31 cellular contexts compared by ENCODE assay signal in the genomic region with DNA sequence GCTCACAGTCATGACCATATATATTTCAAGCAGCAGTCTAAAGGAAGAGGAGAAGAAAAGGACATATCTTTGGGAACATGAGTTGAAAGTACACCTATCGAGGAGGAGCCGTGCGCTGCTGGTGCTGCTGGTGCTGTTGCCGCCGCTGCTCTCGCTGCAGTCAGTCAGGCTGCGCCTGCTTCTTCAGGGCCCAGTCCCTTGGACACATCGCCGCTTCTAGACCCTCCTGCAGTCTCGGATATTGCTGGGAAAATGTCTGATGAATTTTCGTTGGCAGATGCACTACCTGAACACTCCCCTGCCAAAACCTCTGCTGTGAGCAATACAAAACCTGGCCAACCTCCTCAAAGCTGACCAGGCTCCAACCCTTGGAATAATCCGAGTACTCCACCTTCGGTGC.
"Had no signal": no experiment of that assay in that cellular context is flagged by ENCODE, and none has a peak within 500 bp of the region (broad histone marks: within the 10 kb centered on the region; RNA-seq: fewer than 3 reads in every experiment).

No MANE protein-coding gene starts in this region.

- H3K9me3 Mint-ChIP-seq: effector memory CD8-positive, alpha-beta T cell; nephron progenitor cell; stimulated activated naive CD8-positive, alpha-beta T cell treated with anti-CD3 and anti-CD28 coated beads, Interleukin-15, amount 100 ng/mL, for 72 hours had no signal

- ATAC-seq: effector memory CD8-positive, alpha-beta T cell; left cardiac atrium; left lung; naive thymus-derived CD8-positive, alpha-beta T cell; psoas muscle; right cardiac atrium; stimulated activated naive CD8-positive, alpha-beta T cell treated with anti-CD3 and anti-CD28 coated beads, Interleukin-15, amount 100 ng/mL, for 72 hours had no signal

- FAIRE-seq: endometrium, islet of Langerhans had no signal

- H3K27me3 Mint-ChIP-seq: effector memory CD8-positive, alpha-beta T cell; stimulated activated naive CD8-positive, alpha-beta T cell treated with anti-CD3 and anti-CD28 coated beads, Interleukin-15, amount 100 ng/mL, for 72 hours had no signal

- H3K4me1 Mint-ChIP-seq: nephron progenitor cell had no signal

- DNase-seq: cortex of kidney; effector memory CD8-positive, alpha-beta T cell; erythroblast; esophagus squamous epithelium; foreskin melanocyte; glutamatergic neuron; heart right ventricle; hippocampal formation; left cardiac atrium; mammary epithelial cell; mesendoderm; midbrain; naive thymus-derived CD8-positive, alpha-beta T cell; nephron progenitor cell; occipital lobe; ovary; posterior cingulate gyrus; psoas muscle; right cardiac atrium; spleen; stimulated activated CD4-positive, alpha-beta T cell treated with anti-CD3 and anti-CD28 coated beads, Interleukin-4, amount 100 ng/mL, for 4 hours; stimulated activated naive CD4-positive, alpha-beta T cell; stimulated activated naive CD8-positive, alpha-beta T cell treated with anti-CD3 and anti-CD28 coated beads, Interleukin-15, amount 100 ng/mL, for 72 hours; transverse colon; upper lobe of right lung had no signal

- H3K27me3 ChIP-seq: esophagus squamous epithelium, heart right ventricle, left lung, ovary, spleen, suprapubic skin, transverse colon, upper lobe of right lung, vagina had no signal

- H3K4me3 ChIP-seq: esophagus squamous epithelium, heart right ventricle, left lung, ovary, psoas muscle, skin epidermis, spleen, suprapubic skin, transverse colon, upper lobe of right lung, vagina had no signal

- H3K27ac Mint-ChIP-seq: effector memory CD8-positive, alpha-beta T cell; nephron progenitor cell; stimulated activated naive CD8-positive, alpha-beta T cell treated with anti-CD3 and anti-CD28 coated beads, Interleukin-15, amount 100 ng/mL, for 72 hours had no signal

- H3K9me3 ChIP-seq: esophagus squamous epithelium, heart right ventricle, left lung, ovary, psoas muscle, spleen, suprapubic skin, transverse colon, upper lobe of right lung, vagina had no signal

- H3K36me3 ChIP-seq: esophagus squamous epithelium, heart right ventricle, left lung, ovary, spleen, suprapubic skin, transverse colon, upper lobe of right lung, vagina had no signal

- H3K27ac ChIP-seq: esophagus squamous epithelium, heart right ventricle, left lung, ovary, psoas muscle, skin epidermis, spleen, suprapubic skin, transverse colon, upper lobe of right lung, vagina had no signal

- H3K36me3 Mint-ChIP-seq: naive thymus-derived CD8-positive, alpha-beta T cell had no signal

- H3K4me1 ChIP-seq: esophagus squamous epithelium, left lung, psoas muscle, spleen, suprapubic skin, transverse colon, upper lobe of right lung, vagina had no signal

- H3K4me3 Mint-ChIP-seq: effector memory CD8-positive, alpha-beta T cell; naive thymus-derived CD8-positive, alpha-beta T cell; nephron progenitor cell; stimulated activated naive CD8-positive, alpha-beta T cell treated with anti-CD3 and anti-CD28 coated beads, Interleukin-15, amount 100 ng/mL, for 72 hours had no signal
